ENCODE assay signal across 18 cellular contexts in the genomic region with DNA sequence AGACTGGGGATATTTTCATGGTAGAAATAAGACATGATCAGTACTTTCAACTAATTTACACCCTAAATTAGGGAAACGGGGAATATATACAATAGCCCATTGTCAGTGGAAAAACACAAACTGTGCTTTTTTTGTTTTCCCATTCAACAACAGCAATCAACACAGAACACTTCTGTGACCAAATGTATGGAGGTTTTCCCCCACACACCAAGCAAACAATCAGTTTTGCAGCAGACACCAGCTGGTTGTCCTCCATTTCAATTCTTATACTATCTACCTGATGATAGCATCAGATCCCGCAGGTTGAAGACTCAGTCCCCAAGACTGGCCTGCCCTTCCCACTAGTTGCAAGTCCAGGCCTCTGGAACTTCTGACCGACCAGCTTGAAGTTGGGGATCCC.
"Had no signal": no experiment of that assay in that cellular context is flagged by ENCODE, and none has a peak within 500 bp of the region (broad histone marks: within the 10 kb centered on the region; RNA-seq: fewer than 3 reads in every experiment).

No MANE protein-coding gene starts in this region.

- H3K36me3 ChIP-seq: gastroesophageal sphincter, pancreas, prostate gland, right lobe of liver had no signal

- ATAC-seq: gastroesophageal sphincter; left colon; mucosa of descending colon; naive thymus-derived CD8-positive, alpha-beta T cell; pancreas; right lobe of liver; stimulated activated effector memory CD8-positive, alpha-beta T cell treated with anti-CD3 and anti-CD28 coated beads, Interleukin-12 subunit alpha, Interleukin-12 subunit beta, amount 100 ng/mL, for 72 hours; stimulated activated naive CD8-positive, alpha-beta T cell treated with anti-CD3 and anti-CD28 coated beads, Interleukin-15, Interleukin-2, amounts not matched to agents 100 U/mL and 50 U/mL, for 24 hours had no signal

- H3K4me3 ChIP-seq: esophagus squamous epithelium, gastroesophageal sphincter, mucosa of descending colon, pancreas, prostate gland, right lobe of liver had no signal

- DNase-seq: esophagus squamous epithelium; foreskin fibroblast; immature natural killer cell; kidney; left colon; mucosa of descending colon; naive thymus-derived CD8-positive, alpha-beta T cell; pancreas; retina; right lobe of liver; stimulated activated CD4-positive, alpha-beta T cell treated with anti-CD3 and anti-CD28 coated beads, Interleukin-4, amount 100 ng/mL, for 1 hour; stimulated activated CD8-positive, alpha-beta memory T cell treated with anti-CD3 and anti-CD28 coated beads, Interleukin-4, amount 100 ng/mL, for 48 hours; stimulated activated naive CD8-positive, alpha-beta T cell treated with anti-CD3 and anti-CD28 coated beads, Interleukin-15, Interleukin-2, amounts not matched to agents 100 U/mL and 50 U/mL, for 24 hours; trophoblast cell had no signal

- H3K36me3 Mint-ChIP-seq: immature natural killer cell; stimulated activated effector memory CD8-positive, alpha-beta T cell treated with anti-CD3 and anti-CD28 coated beads, Interleukin-12 subunit alpha, Interleukin-12 subunit beta, amount 100 ng/mL, for 72 hours had no signal

- H3K9me3 ChIP-seq: esophagus squamous epithelium, gastroesophageal sphincter, mucosa of descending colon, pancreas, prostate gland, right lobe of liver had no signal

- H3K27ac ChIP-seq: esophagus squamous epithelium, gastroesophageal sphincter, pancreas had no signal

- H3K27me3 ChIP-seq: esophagus squamous epithelium, gastroesophageal sphincter, pancreas, right lobe of liver had no signal

- H3K4me1 ChIP-seq: prostate gland had no signal

- H3K27me3 Mint-ChIP-seq: central memory CD8-positive, alpha-beta T cell; naive thymus-derived CD8-positive, alpha-beta T cell had no signal

- H3K4me3 Mint-ChIP-seq: central memory CD8-positive, alpha-beta T cell; immature natural killer cell; naive thymus-derived CD8-positive, alpha-beta T cell; stimulated activated effector memory CD8-positive, alpha-beta T cell treated with anti-CD3 and anti-CD28 coated beads, Interleukin-12 subunit alpha, Interleukin-12 subunit beta, amount 100 ng/mL, for 72 hours had no signal

- H3K27ac Mint-ChIP-seq: stimulated activated effector memory CD8-positive, alpha-beta T cell treated with anti-CD3 and anti-CD28 coated beads, Interleukin-12 subunit alpha, Interleukin-12 subunit beta, amount 100 ng/mL, for 72 hours had no signal

- H3K9me3 Mint-ChIP-seq: central memory CD8-positive, alpha-beta T cell; immature natural killer cell; naive thymus-derived CD8-positive, alpha-beta T cell; stimulated activated effector memory CD8-positive, alpha-beta T cell treated with anti-CD3 and anti-CD28 coated beads, Interleukin-12 subunit alpha, Interleukin-12 subunit beta, amount 100 ng/mL, for 72 hours had no signal
